ENCODE assay signal across 11 cellular contexts in genomic region chr12:90423965-90424364, GRCh38.
"Had no signal": no experiment of that assay in that cellular context is flagged by ENCODE, and none has a peak within 500 bp of the region (broad histone marks: within the 10 kb centered on the region; RNA-seq: fewer than 3 reads in every experiment).

No MANE protein-coding gene starts in this region.

- H3K27ac ChIP-seq: GM23248 had no signal

- H2AFZ ChIP-seq: GM23248, GM23338 had no signal

- H3K4me2 ChIP-seq: GM23338 had no signal

- H3K4me3 ChIP-seq: GM23248, GM23338, HAP-1 had no signal

- H3K36me3 ChIP-seq: HAP-1 had no signal

- H3K9me3 ChIP-seq: HAP-1 had no signal

- DNase-seq: GM23248, GOT3, H7, H9, HCEC 1CT, HFFc6 had no signal

- H3K4me1 ChIP-seq: HAP-1 had no signal

- H3K9ac ChIP-seq: GM23248 had no signal

- FAIRE-seq: H1, H54 had no signal

- ATAC-seq: GM23338, HCT116 had no signal
